28 cellular contexts compared by ENCODE assay signal in genomic region chr16:10168258-10168657, GRCh38. TPM values are rescaled to one million over a fixed set of nuclear protein-coding genes. Genes with fewer than 3 reads are reported as not detected.
DNase-seq lines count a peak whose midpoint lies in the region; ATAC-seq and TF ChIP-seq lines count a peak whose summit lies in the region.
"Had no signal": no experiment of that assay in that cellular context is flagged by ENCODE, and none has a peak within 500 bp of the region (broad histone marks: within the 10 kb centered on the region; RNA-seq: fewer than 3 reads in every experiment).

No MANE protein-coding gene starts in this region.

- no peaks in the 10 kb centered on the region for H3K9me3 ChIP-seq in left lung
- H3K9me3 ChIP-seq: gastrocnemius medialis, uterus had no signal

- H3K27me3 ChIP-seq in left lung, result no peaks in the 10 kb centered on the region
- H3K27me3 ChIP-seq: cardiac muscle cell, gastrocnemius medialis, stomach, uterus had no signal

- no peaks in the 10 kb centered on the region for H3K4me1 ChIP-seq in left lung
- H3K4me1 ChIP-seq: gastrocnemius medialis, uterus had no signal

- H3K27ac ChIP-seq in left lung, result no peak overlapping the region
- H3K27ac ChIP-seq: C4-2B, cardiac muscle cell, gastrocnemius medialis, SK-N-MC, skin epidermis, uterus had no signal

- H3K36me3 Mint-ChIP-seq in stimulated activated naive B cell treated with anti-CD40 and anti-IgM and Interleukin-4, amounts not matched to agents 10 μg/mL and 1 μg/mL and 100 μg/mL, for 72 hours, result peaks cover 0 to 4% of the 10 kb centered on the region in 2 donors
- H3K36me3 Mint-ChIP-seq: activated naive CD8-positive, alpha-beta T cell had no signal

- ATAC-seq in left lung (peak; percentile 90), left ventricle myocardium superior (no peak), HG03520 (IDR thresholded peaks at IDR 0.05; ENCODE audit: unreplicated experiment) (no peak)
- no peak for ATAC-seq in stimulated activated naive B cell treated with anti-CD40 and anti-IgM and Interleukin-4, amounts not matched to agents 10 μg/mL and 1 μg/mL and 100 μg/mL, for 72 hours (replicated peaks)
- ATAC-seq: activated T-cell treated with anti-CD3 and anti-CD28 coated beads, Interleukin-2, amount 50 U/mL, for 72 hours; gastrocnemius medialis; GM12878 had no signal

- H3K27ac Mint-ChIP-seq in stimulated activated naive B cell treated with anti-CD40 and anti-IgM and Interleukin-4, amounts not matched to agents 10 μg/mL and 1 μg/mL and 100 μg/mL, for 72 hours, result no peak overlapping the region
- H3K27ac Mint-ChIP-seq: activated naive CD8-positive, alpha-beta T cell; activated T-cell treated with anti-CD3 and anti-CD28 coated beads, Interleukin-2, amount 50 U/mL, for 72 hours; dendritic cell treated with granulocyte-macrophage colony-stimulating factor and Interleukin-4, amounts not matched to agents 40 ng/mL and 50 ng/mL, for 4 days; H9; nephron progenitor cell had no signal

- in situ Hi-C loops in astrocyte of the cerebellum (cut with HindIII; ENCODE audit: low sequenced_read_pairs), result loop anchor here (5.0 kb wide), 1 partner anchor 51 kb away; no protein-coding TSS in a partner anchor

- H3K4me3 Mint-ChIP-seq in stimulated activated naive B cell treated with anti-CD40 and anti-IgM and Interleukin-4, amounts not matched to agents 10 μg/mL and 1 μg/mL and 100 μg/mL, for 72 hours, result no peak overlapping the region
- H3K4me3 Mint-ChIP-seq: activated naive CD8-positive, alpha-beta T cell; activated T-cell treated with anti-CD3 and anti-CD28 coated beads, Interleukin-2, amount 50 U/mL, for 72 hours; dendritic cell treated with granulocyte-macrophage colony-stimulating factor and Interleukin-4, amounts not matched to agents 40 ng/mL and 50 ng/mL, for 4 days; H9; nephron progenitor cell had no signal

- intact Hi-C loops in left lung (cut with DNase I), result no loop called here
- intact Hi-C loops in left ventricle myocardium superior (cut with micrococcal nuclease), result no loop called here

- H3K4me1 Mint-ChIP-seq in stimulated activated naive B cell treated with anti-CD40 and anti-IgM and Interleukin-4, amounts not matched to agents 10 μg/mL and 1 μg/mL and 100 μg/mL, for 72 hours, result peaks cover 11 to 12% of the 10 kb centered on the region in 2 donors
- H3K4me1 Mint-ChIP-seq: nephron progenitor cell had no signal

- H3K27me3 Mint-ChIP-seq in stimulated activated naive B cell treated with anti-CD40 and anti-IgM and Interleukin-4, amounts not matched to agents 10 μg/mL and 1 μg/mL and 100 μg/mL, for 72 hours, result peaks cover 38 to 40% of the 10 kb centered on the region in 2 donors

- H3K4me3 ChIP-seq in astrocyte of the cerebellum (ENCODE audit: low read depth, low read length), result no peak overlapping the region
- no peak overlapping the region for H3K4me3 ChIP-seq in left lung
- H3K4me3 ChIP-seq: cardiac muscle cell, gastrocnemius medialis, GM12878, SK-N-MC, skin epidermis, stomach, uterus had no signal

- H3K36me3 ChIP-seq in left lung, result no peaks in the 10 kb centered on the region
- H3K36me3 ChIP-seq: cardiac muscle cell, gastrocnemius medialis, stomach, uterus had no signal

- H3K9me3 Mint-ChIP-seq in stimulated activated naive B cell treated with anti-CD40 and anti-IgM and Interleukin-4, amounts not matched to agents 10 μg/mL and 1 μg/mL and 100 μg/mL, for 72 hours, result peaks cover 0 to 3% of the 10 kb centered on the region in 2 donors
- H3K9me3 Mint-ChIP-seq: dendritic cell treated with granulocyte-macrophage colony-stimulating factor and Interleukin-4, amounts not matched to agents 40 ng/mL and 50 ng/mL, for 4 days; H9 had no signal

- DNase-seq in A172 (ENCODE audit: low spot score) (peak; percentile 29), HS-5 (ENCODE audit: low read depth) (peak; percentile 78), astrocyte of the cerebellum (ENCODE audit: low read depth) (peak; percentile 83), left lung (no peak), left ventricle myocardium superior (no peak), HuH-7 (ENCODE audit: low spot score) (no peak)
- no peak for DNase-seq in stimulated activated naive B cell treated with anti-CD40 and anti-IgM and Interleukin-4, amounts not matched to agents 10 μg/mL and 1 μg/mL and 100 μg/mL, for 72 hours
- DNase-seq: 8988T; activated T-cell treated with anti-CD3 and anti-CD28 coated beads, Interleukin-2, amount 50 U/mL, for 72 hours; gastrocnemius medialis; GF-D8; H9; NCI-H1417; nephron progenitor cell; stimulated activated CD4-positive, alpha-beta T cell treated with anti-CD3 and anti-CD28 coated beads, Interleukin-4, amount 100 ng/mL, for 1 hour; stomach; T-helper 9 cell; uterus had no signal

- TF ChIP-seq CTCF in astrocyte of the cerebellum (IDR thresholded peaks at IDR 0.05; ENCODE audit: low read depth, low read length, missing control alignments) (no peak), left lung (IDR thresholded peaks at IDR 0.05) (no peak)

RNA-seq across cellular contexts. Expression of gene GRIN2A, which starts 14.0 kb away (rescaled TPM):
- 0.10 and 0.14 TPM in 2 replicates for total RNA-seq in A172 (2014; rRNA removed; shearing (Covaris generic))
- under 1 TPM; 0.03 to 0.24 TPM for total RNA-seq in left lung
- 3.6 TPM for total RNA-seq in left ventricle myocardium superior
- total RNA-seq: activated T-cell treated with anti-CD3 and anti-CD28 coated beads, Interleukin-2, amount 50 U/mL, for 72 hours; endothelial cell of umbilical vein; LHCN-M2 had no signal

Comparison
In these comparisons a context has a peak if more than half of its experiments do, and no peak if none do; other contexts are left out.
1. DNase-seq: peak in A172 (single experiment), HS-5 (single experiment) and astrocyte of the cerebellum (single experiment); none in left lung (0 of 2), left ventricle myocardium superior (single experiment), HuH-7 (single experiment) and stimulated activated naive B cell treated with anti-CD40 and anti-IgM and Interleukin-4, amounts not matched to agents 10 μg/mL and 1 μg/mL and 100 μg/mL, for 72 hours (single experiment).